In the genomic region with DNA sequence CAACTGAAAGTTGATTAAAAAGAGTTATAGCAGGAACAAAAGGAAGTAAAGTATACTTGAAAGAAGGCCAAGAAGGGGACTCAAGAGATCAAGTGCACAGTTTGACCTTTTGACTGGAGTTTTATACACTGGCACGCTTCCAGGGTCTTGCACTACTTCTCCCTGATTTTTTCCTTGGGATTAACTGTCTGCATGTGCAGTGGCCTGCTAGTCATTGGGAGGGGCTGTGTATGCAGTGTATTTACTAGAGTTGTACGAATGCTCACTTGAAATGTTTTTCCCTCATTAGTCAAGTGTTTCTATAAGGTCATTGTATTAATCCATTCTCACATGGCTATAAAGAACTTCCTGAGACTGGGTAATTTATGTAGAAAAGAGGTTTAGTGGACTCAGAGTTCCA, we compare ENCODE assay signal across 23 cellular contexts.
"Had no signal": no experiment of that assay in that cellular context is flagged by ENCODE, and none has a peak within 500 bp of the region (broad histone marks: within the 10 kb centered on the region; RNA-seq: fewer than 3 reads in every experiment).

No MANE protein-coding gene starts in this region.

- ATAC-seq: activated CD8-positive, alpha-beta memory T cell treated with anti-CD3 and anti-CD28 coated beads, Interleukin-2, amount 10 ng/mL, durations not matched to agents 7 days and 5 days; K562; Panc1; Right ventricle myocardium inferior; T-cell had no signal

- DNase-seq: activated B cell treated with CpG ODN at 0.5 μM for 24 hours; activated CD4-positive, alpha-beta T cell treated with anti-CD3 and anti-CD28 coated beads for 1 hour; activated CD4-positive, alpha-beta T cell treated with anti-CD3 and anti-CD28 coated beads, Interleukin-2, amount 10 ng/mL, durations not matched to agents 24 days and 14 days; activated CD4-positive, alpha-beta T cell treated with anti-CD3 and anti-CD28 coated beads, Interleukin-2, amount 50 U/mL, for 48 hours; activated CD8-positive, alpha-beta memory T cell treated with anti-CD3 and anti-CD28 coated beads, Interleukin-2, amount 10 ng/mL, durations not matched to agents 7 days and 5 days; activated effector memory CD4-positive, alpha-beta T cell treated with Interleukin-2 at 50 U/mL for 16 hours; activated naive CD4-positive, alpha-beta T cell; activated T-cell treated with anti-CD3 and anti-CD28 coated beads, Interleukin-2, amount 50 U/mL, for 24 hours; aorta; caudate nucleus; Karpas-422; NCI-H1417; NCI-H1930; NCI-H2107; NCI-H510A treated with DMSO at 0.1 percent for 48 hours; OCI-M1; RPMI8226; T-cell; T-helper 2 cell; T1000 had no signal
